11 cellular contexts compared by ENCODE assay signal in the genomic region with DNA sequence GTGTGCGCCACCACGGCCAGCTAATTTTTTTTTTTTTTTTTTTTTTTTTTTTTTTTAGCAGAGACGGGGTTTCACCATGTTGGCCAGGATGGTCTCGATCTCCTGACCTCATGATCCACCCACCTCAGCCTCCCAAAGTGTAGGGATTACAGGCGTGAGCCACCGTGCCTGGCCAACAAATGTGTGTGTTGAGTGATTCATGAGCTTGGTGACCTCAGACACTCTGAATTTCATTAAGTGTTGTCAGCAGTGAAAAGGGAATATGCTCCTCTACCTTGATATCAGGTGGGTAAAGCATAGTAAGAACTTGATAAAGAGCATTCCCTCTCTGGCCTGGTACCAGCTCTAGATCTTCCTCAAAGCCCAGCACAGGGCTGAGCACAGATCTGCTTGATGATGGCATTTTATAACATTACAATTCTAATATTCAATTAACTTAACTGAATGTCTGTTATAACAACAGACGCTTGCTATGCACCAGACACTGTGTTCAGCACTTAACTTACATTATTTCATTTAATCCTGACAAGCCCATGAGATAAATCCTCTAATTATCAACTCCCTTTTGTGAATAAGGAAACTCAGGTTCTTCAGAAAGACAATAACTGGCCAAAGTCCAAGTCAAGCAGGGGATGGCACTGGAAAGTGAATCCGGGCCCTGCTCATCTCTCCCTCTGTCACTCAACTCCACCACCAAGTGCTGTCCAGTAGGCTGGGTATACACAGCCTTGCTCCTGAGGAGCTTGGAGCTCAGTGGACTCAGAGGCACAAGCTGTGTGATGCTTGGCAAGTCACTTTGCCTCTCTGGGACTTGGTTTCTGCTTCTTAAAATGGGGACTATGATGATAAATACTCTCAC. TPM values are rescaled to one million over a fixed set of nuclear protein-coding genes. Genes with fewer than 3 reads are reported as not detected.
DNase-seq lines count a peak whose midpoint lies in the region; ATAC-seq and TF ChIP-seq lines count a peak whose summit lies in the region.
"Had no signal": no experiment of that assay in that cellular context is flagged by ENCODE, and none has a peak within 500 bp of the region (broad histone marks: within the 10 kb centered on the region; RNA-seq: fewer than 3 reads in every experiment).

No MANE protein-coding gene starts in this region.

- no peak for TF ChIP-seq CTCF in SK-N-SH (IDR thresholded peaks at IDR 0.05)
- TF ChIP-seq CTCF in prostate gland (IDR thresholded peaks at IDR 0.05), result no peak

- CTCF ChIA-PET in SK-N-SH (lab: Yijun Ruan, JAX), result interaction anchor here (1.1 to 6.5 kb wide), 2 partner anchors 19 to 25 kb away, joined by 3 to 31 read pairs; partner anchors contain the start of gene CASTOR1

- H3K4me1 ChIP-seq in SK-N-SH (ENCODE audit: control insufficient read depth in 1 of 2, insufficient read depth in 2 of 2, low read depth in 1 of 2, low read length in 1 of 2), result peaks cover 26 to 35% of the 10 kb centered on the region in 2 experiments; a peak in 3 of 4 replicates
- peaks cover 31% of the 10 kb centered on the region for H3K4me1 ChIP-seq in prostate gland (replicated peaks)

- peak overlapping the region; percentile 92 for H3K27ac Mint-ChIP-seq in stimulated activated effector memory CD8-positive, alpha-beta T cell treated with anti-CD3 and anti-CD28 coated beads, Interleukin-12 subunit alpha, Interleukin-12 subunit beta, amount 100 ng/mL, for 72 hours

- POLR2A ChIA-PET in SK-N-SH (lab: Yijun Ruan, JAX), result interaction anchor here (0.7 to 0.9 kb wide), 2 partner anchors 11 to 25 kb away, joined by 3 read pairs; partner anchors contain the start of gene CASTOR1

- H3K4me1 Mint-ChIP-seq in stimulated activated effector memory CD8-positive, alpha-beta T cell treated with anti-CD3 and anti-CD28 coated beads, Interleukin-12 subunit alpha, Interleukin-12 subunit beta, amount 100 ng/mL, for 72 hours, result peaks cover 90% of the 10 kb centered on the region

- H3K9me2 ChIP-seq in SK-N-SH, result no peaks in the 10 kb centered on the region

- H3K4me3 ChIP-seq in SK-N-SH (ENCODE audit: low read depth in 2 of 2, low read length in 1 of 2), result no peak overlapping the region
- H3K4me3 ChIP-seq in prostate gland, result no peak overlapping the region
- H3K4me3 ChIP-seq: SK-N-MC had no signal

- no peaks in the 10 kb centered on the region for H3K36me3 ChIP-seq in SK-N-SH (replicated peaks in 1 of 2; ENCODE audit: control insufficient read depth in 1 of 2, insufficient read depth in 2 of 2, low read length in 1 of 2)
- H3K36me3 ChIP-seq in prostate gland, result no peaks in the 10 kb centered on the region

- 76% methylated on average over 8 of the region's 8 CpGs for WGBS in SK-N-SH (ENCODE audit: low lambda C conversion rate)
- 74% methylated on average over 8 of the region's 8 CpGs for WGBS in prostate gland

- H4K20me1 ChIP-seq in SK-N-SH (ENCODE audit: insufficient read depth), result peaks cover 68% of the 10 kb centered on the region

- no peak for ATAC-seq in stimulated activated effector memory CD8-positive, alpha-beta T cell treated with anti-CD3 and anti-CD28 coated beads, Interleukin-12 subunit alpha, Interleukin-12 subunit beta, amount 100 ng/mL, for 72 hours
- ATAC-seq in HG03139 (IDR thresholded peaks at IDR 0.05; ENCODE audit: unreplicated experiment), result no peak

- H3K4me2 ChIP-seq in SK-N-SH, result peak overlapping the region; percentile 41; the same call in 1 of the 2 replicates

- H3K36me3 Mint-ChIP-seq in stimulated activated effector memory CD8-positive, alpha-beta T cell treated with anti-CD3 and anti-CD28 coated beads, Interleukin-12 subunit alpha, Interleukin-12 subunit beta, amount 100 ng/mL, for 72 hours, result peaks cover 16% of the 10 kb centered on the region

- H3K27me3 ChIP-seq in SK-N-SH (ENCODE audit: insufficient read depth) (no peaks in the 10 kb centered on the region), prostate gland (replicated peaks; ENCODE audit: insufficient read depth) (no peaks in the 10 kb centered on the region)

- peaks cover 25% of the 10 kb centered on the region for H3F3A ChIP-seq in SK-N-SH (replicated peaks; ENCODE audit: insufficient read depth)

- H3K79me2 ChIP-seq in SK-N-SH (ENCODE audit: insufficient read depth), result peaks cover 78% of the 10 kb centered on the region

- TF ChIP-seq POLR2A in prostate gland (IDR thresholded peaks at IDR 0.05), result no peak

- peak overlapping the region; percentile 51 for H3K4me3 Mint-ChIP-seq in stimulated activated effector memory CD8-positive, alpha-beta T cell treated with anti-CD3 and anti-CD28 coated beads, Interleukin-12 subunit alpha, Interleukin-12 subunit beta, amount 100 ng/mL, for 72 hours

- H3K9me3 ChIP-seq in SK-N-SH, result no peaks in the 10 kb centered on the region
- H3K9me3 ChIP-seq in prostate gland, result no peaks in the 10 kb centered on the region

- DNase-seq in ELR (ENCODE audit: low read depth) (peak; percentile 50), SK-N-SH (peak; percentile 44), epithelial cell of prostate (ENCODE audit: low read depth, low spot score) (no peak), prostate gland (ENCODE audit: low spot score) (no peak), SK-N-DZ (ENCODE audit: low spot score) (no peak)
- no peak for DNase-seq in stimulated activated effector memory CD8-positive, alpha-beta T cell treated with anti-CD3 and anti-CD28 coated beads, Interleukin-12 subunit alpha, Interleukin-12 subunit beta, amount 100 ng/mL, for 72 hours (ENCODE audit: low spot score in 2 of 2)
- DNase-seq: DMS153, NCI-H526 treated with DMSO at 0.1 percent for 48 hours had no signal

- no peak overlapping the region for H3K9ac ChIP-seq in SK-N-SH

- H3K27ac ChIP-seq in SK-N-SH (ENCODE audit: low read depth in 2 of 2, low read length in 1 of 2) (peak overlapping the region; percentile 15 to 19; a peak in 1 of 4 replicates), epithelial cell of prostate (peak overlapping the region; percentile 65), prostate gland (no peak overlapping the region)
- H3K27ac ChIP-seq: SK-N-MC had no signal

- TF ChIP-seq RAD21 in SK-N-SH (IDR thresholded peaks at IDR 0.05; ENCODE audit: low read length), result no peak

- intact Hi-C loops in prostate gland (cut with DNase I), result no loop called here

- no peak overlapping the region for H2AFZ ChIP-seq in SK-N-SH (ENCODE audit: low read depth)

- H3K9me3 Mint-ChIP-seq in stimulated activated effector memory CD8-positive, alpha-beta T cell treated with anti-CD3 and anti-CD28 coated beads, Interleukin-12 subunit alpha, Interleukin-12 subunit beta, amount 100 ng/mL, for 72 hours, result no peaks in the 10 kb centered on the region

- TF ChIP-seq EP300 in SK-N-SH (IDR thresholded peaks at IDR 0.05; ENCODE audit: borderline replicate concordance in 1 of 2, low read depth in 1 of 2, low read length in 1 of 2), result 0 out of 4 replicates have a peak, but pooled peaks of 1 of the 2 experiments have one; percentile 41

TF ChIP-seq in SK-N-SH, 30 proteins besides CTCF, POLR2A, EP300 and RAD21 (continues in another document):
- TF ChIP-seq NFIC (IDR thresholded peaks at IDR 0.05; ENCODE audit: borderline replicate concordance) (peak; percentile 19; the same call in 1 of the 2 replicates), MEF2A (IDR thresholded peaks at IDR 0.05; ENCODE audit: borderline replicate concordance, low read depth) (no peak), RCOR1 (IDR thresholded peaks at IDR 0.05; ENCODE audit: low read length) (0 out of 2 replicates have a peak, but pooled peaks have one; percentile 26), TEAD4 (IDR thresholded peaks at IDR 0.05; ENCODE audit: borderline replicate concordance, insufficient read depth) (no peak)
- TF ChIP-seq, protein P1, sequence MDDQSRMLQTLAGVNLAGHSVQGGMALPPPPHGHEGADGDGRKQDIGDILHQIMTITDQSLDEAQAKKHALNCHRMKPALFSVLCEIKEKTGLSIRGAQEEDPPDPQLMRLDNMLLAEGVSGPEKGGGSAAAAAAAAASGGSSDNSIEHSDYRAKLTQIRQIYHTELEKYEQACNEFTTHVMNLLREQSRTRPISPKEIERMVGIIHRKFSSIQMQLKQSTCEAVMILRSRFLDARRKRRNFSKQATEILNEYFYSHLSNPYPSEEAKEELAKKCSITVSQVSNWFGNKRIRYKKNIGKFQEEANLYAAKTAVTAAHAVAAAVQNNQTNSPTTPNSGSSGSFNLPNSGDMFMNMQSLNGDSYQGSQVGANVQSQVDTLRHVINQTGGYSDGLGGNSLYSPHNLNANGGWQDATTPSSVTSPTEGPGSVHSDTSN (IDR thresholded peaks at IDR 0.05), result peak; percentile 42

RNA-seq across cellular contexts. Expression of gene TBC1D10A, which starts 13.0 kb away (rescaled TPM):
- polyA plus RNA-seq in SK-N-SH (2012; rRNA removed), result 15.3 and 16.5 TPM in 2 replicates
- 6.5 and 9.7 TPM in 2 replicates for polyA plus RNA-seq in SK-N-SH (2012; cell fraction: cytosol; rRNA removed)
- polyA plus RNA-seq in SK-N-SH (2012; cell fraction: nucleus; rRNA removed), result 27.1 and 28.3 TPM in 2 replicates
- 10 to 100 TPM; 46.1 to 51.2 TPM for total RNA-seq in prostate gland
- polyA plus RNA-seq in SK-N-DZ (2014; cell fraction: cytosol; rRNA removed), result 11.4 and 12.7 TPM in 2 replicates
- 17.1 and 20.8 TPM in 2 replicates for polyA plus RNA-seq in SK-N-DZ (2014; cell fraction: nucleus; rRNA removed)

RNA-seq across cellular contexts. Expression of gene CASTOR1, which starts 24.5 kb away (rescaled TPM):
- polyA plus RNA-seq in SK-N-SH (2012; rRNA removed), result 14.4 and 17.4 TPM in 2 replicates
- polyA plus RNA-seq in SK-N-SH (2012; cell fraction: cytosol; rRNA removed), result 4.5 and 8.5 TPM in 2 replicates
- polyA plus RNA-seq in SK-N-SH (2012; cell fraction: nucleus; rRNA removed), result 29.2 and 38.1 TPM in 2 replicates
- 10 to 100 TPM; 27.2 to 33.2 TPM for total RNA-seq in prostate gland
- 3.2 and 4.1 TPM in 2 replicates for polyA plus RNA-seq in SK-N-DZ (2014; cell fraction: cytosol; rRNA removed)
- 7.9 and 11.9 TPM in 2 replicates for polyA plus RNA-seq in SK-N-DZ (2014; cell fraction: nucleus; rRNA removed)

RNA-seq across cellular contexts. Expression of gene SF3A1, which starts 42.9 kb away (rescaled TPM):
- polyA plus RNA-seq in SK-N-SH (2012; rRNA removed), result 37.5 and 75.2 TPM in 2 replicates
- 57.9 and 75.1 TPM in 2 replicates for polyA plus RNA-seq in SK-N-SH (2012; cell fraction: cytosol; rRNA removed)
- 121 and 150 TPM in 2 replicates for polyA plus RNA-seq in SK-N-SH (2012; cell fraction: nucleus; rRNA removed)
- total RNA-seq in prostate gland, result 100 to 1,000 TPM; 108 to 134 TPM
- 17.6 and 31.0 TPM in 2 replicates for polyA plus RNA-seq in SK-N-DZ (2014; cell fraction: cytosol; rRNA removed)
- 21.7 and 101 TPM in 2 replicates for polyA plus RNA-seq in SK-N-DZ (2014; cell fraction: nucleus; rRNA removed)

RNA-seq across cellular contexts. Expression of gene CCDC157, which starts 43.1 kb away (rescaled TPM):
- 5.8 and 7.9 TPM in 2 replicates for polyA plus RNA-seq in SK-N-SH (2012; rRNA removed)
- polyA plus RNA-seq in SK-N-SH (2012; cell fraction: cytosol; rRNA removed), result 3.3 and 5.5 TPM in 2 replicates
- polyA plus RNA-seq in SK-N-SH (2012; cell fraction: nucleus; rRNA removed), result 8.3 and 9.8 TPM in 2 replicates
- 10 to 100 TPM in 1 of 2 donors, 1 to 10 TPM in 1; 3.5 to 28.6 TPM for total RNA-seq in prostate gland
- polyA plus RNA-seq in SK-N-DZ (2014; cell fraction: cytosol; rRNA removed), result 7.2 and 8.6 TPM in 2 replicates
- 6.6 and 6.7 TPM in 2 replicates for polyA plus RNA-seq in SK-N-DZ (2014; cell fraction: nucleus; rRNA removed)

RNA-seq across cellular contexts. Expression of gene OSM, which starts 47.1 kb away (rescaled TPM):
- not detected in 2 replicates for polyA plus RNA-seq in SK-N-SH (2012; rRNA removed)
- polyA plus RNA-seq in SK-N-SH (2012; cell fraction: cytosol; rRNA removed), result not detected in 2 replicates
- 0.02 and 0.12 TPM in 2 replicates for polyA plus RNA-seq in SK-N-SH (2012; cell fraction: nucleus; rRNA removed)
- total RNA-seq in prostate gland, result 1 to 10 TPM in 1 of 2 donors, not detected in 1; 2.5 TPM
- polyA plus RNA-seq in SK-N-DZ (2014; cell fraction: cytosol; rRNA removed), result not detected in 2 replicates
- polyA plus RNA-seq in SK-N-DZ (2014; cell fraction: nucleus; rRNA removed), result not detected in 2 replicates
- total RNA-seq: myocyte had no signal

Comparison
In these comparisons a context has a peak if more than half of its experiments do, and no peak if none do; other contexts are left out.
1. DNase-seq: peak in ELR (single experiment) and SK-N-SH (single experiment); none in epithelial cell of prostate (single experiment), stimulated activated effector memory CD8-positive, alpha-beta T cell treated with anti-CD3 and anti-CD28 coated beads, Interleukin-12 subunit alpha, Interleukin-12 subunit beta, amount 100 ng/mL, for 72 hours (0 of 2), prostate gland (single experiment) and SK-N-DZ (single experiment).
2. H3K27ac ChIP-seq: peak in SK-N-SH (2 of 2) and epithelial cell of prostate (single experiment); none in prostate gland (0 of 2).